In the genomic region with DNA sequence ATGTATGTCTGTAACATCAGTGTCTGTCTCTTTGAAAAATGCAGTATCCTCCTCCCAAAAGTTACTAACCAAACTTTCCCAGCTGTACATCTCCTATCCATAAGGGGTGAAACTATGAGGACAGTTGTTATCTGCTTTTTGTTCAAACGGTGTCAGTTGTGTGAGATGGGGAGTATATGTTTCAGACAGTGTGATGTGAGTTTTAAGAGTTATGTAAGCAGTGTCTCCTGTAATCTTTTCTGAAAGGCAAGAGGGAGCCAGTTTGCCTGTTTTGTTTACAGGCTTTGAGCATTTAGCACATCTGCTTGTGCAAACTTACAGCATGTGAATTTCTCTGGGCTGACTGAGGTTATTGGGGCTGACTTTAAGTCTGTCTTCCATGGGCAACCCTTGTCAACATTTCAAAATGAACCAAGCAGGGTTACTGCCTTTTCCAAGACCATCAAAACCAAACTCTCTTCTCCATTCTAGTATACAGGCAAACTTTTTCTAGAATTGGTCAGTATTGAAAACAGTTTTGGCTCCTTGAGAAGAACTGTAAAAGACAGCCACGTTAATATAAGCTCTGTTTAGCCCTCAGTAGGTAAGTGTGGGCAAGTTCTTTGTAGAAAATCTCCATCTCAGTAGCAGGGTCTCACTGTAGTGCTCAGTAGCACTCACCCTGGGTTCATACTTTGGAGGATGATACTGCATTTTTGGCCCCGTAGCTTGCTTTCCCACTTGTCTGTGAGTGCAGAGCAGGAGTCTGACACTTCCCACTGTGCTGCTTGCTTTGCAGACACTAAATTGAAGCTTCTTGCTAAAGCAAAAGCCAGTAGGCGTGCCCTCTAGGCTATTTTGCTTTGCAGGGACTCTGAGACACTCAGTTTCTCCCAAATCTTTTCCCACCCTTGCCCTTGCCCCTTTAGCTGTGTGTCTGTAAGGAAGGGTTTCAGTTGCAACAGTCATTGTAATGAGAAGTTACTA, we compare ENCODE assay signal across 1 cellular context.
TF ChIP-seq lines count a peak whose summit lies in the region.

No MANE protein-coding gene starts in this region.

TF ChIP-seq in K562, 482 proteins besides CTCF, POLR2A, EP300 and RAD21 (continued from another document and continues in another):
- TF ChIP-seq, protein P1, sequence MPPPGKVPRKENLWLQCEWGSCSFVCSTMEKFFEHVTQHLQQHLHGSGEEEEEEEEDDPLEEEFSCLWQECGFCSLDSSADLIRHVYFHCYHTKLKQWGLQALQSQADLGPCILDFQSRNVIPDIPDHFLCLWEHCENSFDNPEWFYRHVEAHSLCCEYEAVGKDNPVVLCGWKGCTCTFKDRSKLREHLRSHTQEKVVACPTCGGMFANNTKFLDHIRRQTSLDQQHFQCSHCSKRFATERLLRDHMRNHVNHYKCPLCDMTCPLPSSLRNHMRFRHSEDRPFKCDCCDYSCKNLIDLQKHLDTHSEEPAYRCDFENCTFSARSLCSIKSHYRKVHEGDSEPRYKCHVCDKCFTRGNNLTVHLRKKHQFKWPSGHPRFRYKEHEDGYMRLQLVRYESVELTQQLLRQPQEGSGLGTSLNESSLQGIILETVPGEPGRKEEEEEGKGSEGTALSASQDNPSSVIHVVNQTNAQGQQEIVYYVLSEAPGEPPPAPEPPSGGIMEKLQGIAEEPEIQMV (tag; conservative IDR thresholded peaks at IDR 0.05; ENCODE audit: low read depth): 0 out of 2 replicates have a peak, but pooled peaks have one; percentile 23
- TF ChIP-seq HDGF (IDR thresholded peaks at IDR 0.05) (peak; percentile 89; the same call in 1 of the 2 replicates), ZNF830 (CRISPR knock-in tag; IDR thresholded peaks at IDR 0.05) (0 out of 2 replicates have a peak, but pooled peaks have one; percentile 11), HDAC1 (IDR thresholded peaks at IDR 0.05) (0 out of 4 replicates have a peak, but pooled peaks of 1 of the 2 experiments have one; percentile 29), MAFF (IDR thresholded peaks at IDR 0.05; ENCODE audit: low read length) (peak; percentile 63; the same call in 1 of the 2 replicates), CXXC5 (CRISPR knock-in tag; IDR thresholded peaks at IDR 0.05) (no peak; the same call in 1 of the 2 replicates), GTF2E2 (tag; IDR thresholded peaks at IDR 0.05) (0 out of 2 replicates have a peak, but pooled peaks have one; percentile 72), YY1 (IDR thresholded peaks at IDR 0.05; ENCODE audit: borderline replicate concordance in 1 of 3, control insufficient read depth in 1 of 3, extremely low read depth in 1 of 3, insufficient read depth in 3 of 3, insufficient read length in 1 of 3, insufficient replicate concordance in 2 of 3, low read depth in 1 of 3, low read length in 2 of 3) (peak in 1 of 3 experiments; percentile 4), L3MBTL2 (IDR thresholded peaks at IDR 0.05) (0 out of 2 replicates have a peak, but pooled peaks have one; percentile 32), SMAD4 (CRISPR knock-in tag; conservative IDR thresholded peaks at IDR 0.05) (0 out of 2 replicates have a peak, but pooled peaks have one; percentile 27), ZNF121 (CRISPR knock-in tag; conservative IDR thresholded peaks at IDR 0.05) (peak; percentile 27; the same call in 1 of the 2 replicates), SMARCA4 (IDR thresholded peaks at IDR 0.05) (peak; percentile 37), ZSCAN32 (CRISPR knock-in tag; IDR thresholded peaks at IDR 0.05) (0 out of 2 replicates have a peak, but pooled peaks have one; percentile 28), ARID1B (IDR thresholded peaks at IDR 0.05) (peak; percentile 19; the same call in 1 of the 2 replicates), BRF1 (IDR thresholded peaks at IDR 0.05; ENCODE audit: borderline replicate concordance, extremely low read depth, insufficient read length) (no peak), KAT7 (CRISPR knock-in tag; IDR thresholded peaks at IDR 0.05; ENCODE audit: borderline replicate concordance) (peak; percentile 41; the same call in 1 of the 2 replicates), SMARCB1 (IDR thresholded peaks at IDR 0.05; ENCODE audit: insufficient read length, low read depth) (peak; percentile 73), ZNF695 (CRISPR knock-in tag; IDR thresholded peaks at IDR 0.05) (no peak), SRF (CRISPR knock-in tag; IDR thresholded peaks at IDR 0.05) (no peak), MTA3 (IDR thresholded peaks at IDR 0.05; ENCODE audit: borderline replicate concordance) (peak; percentile 78; the same call in 1 of the 2 replicates), ZNF134 (CRISPR knock-in tag; conservative IDR thresholded peaks at IDR 0.05) (no peak), TEAD4 (IDR thresholded peaks at IDR 0.05; ENCODE audit: low read length) (peak; percentile 10; the same call in 1 of the 2 replicates), TEAD4 (CRISPR knock-in tag; IDR thresholded peaks at IDR 0.05; ENCODE audit: borderline replicate concordance) (no peak), CHD1 (IDR thresholded peaks at IDR 0.05; ENCODE audit: low read length) (peak; percentile 52), GATAD2A (IDR thresholded peaks at IDR 0.05) (no peak), ARID2 (IDR thresholded peaks at IDR 0.05) (peak; percentile 61; the same call in 1 of the 2 replicates), SMARCA5 (IDR thresholded peaks at IDR 0.05) (peak; percentile 39; the same call in 1 of the 2 replicates), C11orf30 (IDR thresholded peaks at IDR 0.05; ENCODE audit: low read depth) (peak; percentile 91), ZNF644 (tag; IDR thresholded peaks at IDR 0.05; ENCODE audit: low read depth) (peak; percentile 45; the same call in 1 of the 2 replicates), BDP1 (IDR thresholded peaks at IDR 0.05; ENCODE audit: insufficient read depth, insufficient read length) (no peak), ZNF785 (CRISPR knock-in tag; IDR thresholded peaks at IDR 0.05) (no peak), NFE2 (IDR thresholded peaks at IDR 0.05; ENCODE audit: low read depth) (peak; percentile 96), ZNF41 (CRISPR knock-in tag; conservative IDR thresholded peaks at IDR 0.05) (no peak), ZNF316 (IDR thresholded peaks at IDR 0.05) (peak; percentile 88), TBP (optimal IDR thresholded peaks at IDR 0.05; ENCODE audit: low read depth, low read length) (peak; percentile 13), BACH1 (tag; IDR thresholded peaks at IDR 0.05) (no peak), RBM34 (IDR thresholded peaks at IDR 0.05; ENCODE audit: borderline replicate concordance, insufficient read depth, low read length) (no peak), NRF1 (conservative IDR thresholded peaks at IDR 0.05 in 1 of 2, IDR thresholded peaks at IDR 0.05 in 1 of 2) (0 out of 4 replicates have a peak, but pooled peaks of 1 of the 2 experiments have one; percentile 23)
- TF ChIP-seq, protein P2, sequence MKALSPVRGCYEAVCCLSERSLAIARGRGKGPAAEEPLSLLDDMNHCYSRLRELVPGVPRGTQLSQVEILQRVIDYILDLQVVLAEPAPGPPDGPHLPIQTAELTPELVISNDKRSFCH (CRISPR knock-in tag; IDR thresholded peaks at IDR 0.05): no peak
- TF ChIP-seq, protein P2 (tag; IDR thresholded peaks at IDR 0.05): peak; percentile 73; the same call in 1 of the 2 replicates
- TF ChIP-seq, protein P3, sequence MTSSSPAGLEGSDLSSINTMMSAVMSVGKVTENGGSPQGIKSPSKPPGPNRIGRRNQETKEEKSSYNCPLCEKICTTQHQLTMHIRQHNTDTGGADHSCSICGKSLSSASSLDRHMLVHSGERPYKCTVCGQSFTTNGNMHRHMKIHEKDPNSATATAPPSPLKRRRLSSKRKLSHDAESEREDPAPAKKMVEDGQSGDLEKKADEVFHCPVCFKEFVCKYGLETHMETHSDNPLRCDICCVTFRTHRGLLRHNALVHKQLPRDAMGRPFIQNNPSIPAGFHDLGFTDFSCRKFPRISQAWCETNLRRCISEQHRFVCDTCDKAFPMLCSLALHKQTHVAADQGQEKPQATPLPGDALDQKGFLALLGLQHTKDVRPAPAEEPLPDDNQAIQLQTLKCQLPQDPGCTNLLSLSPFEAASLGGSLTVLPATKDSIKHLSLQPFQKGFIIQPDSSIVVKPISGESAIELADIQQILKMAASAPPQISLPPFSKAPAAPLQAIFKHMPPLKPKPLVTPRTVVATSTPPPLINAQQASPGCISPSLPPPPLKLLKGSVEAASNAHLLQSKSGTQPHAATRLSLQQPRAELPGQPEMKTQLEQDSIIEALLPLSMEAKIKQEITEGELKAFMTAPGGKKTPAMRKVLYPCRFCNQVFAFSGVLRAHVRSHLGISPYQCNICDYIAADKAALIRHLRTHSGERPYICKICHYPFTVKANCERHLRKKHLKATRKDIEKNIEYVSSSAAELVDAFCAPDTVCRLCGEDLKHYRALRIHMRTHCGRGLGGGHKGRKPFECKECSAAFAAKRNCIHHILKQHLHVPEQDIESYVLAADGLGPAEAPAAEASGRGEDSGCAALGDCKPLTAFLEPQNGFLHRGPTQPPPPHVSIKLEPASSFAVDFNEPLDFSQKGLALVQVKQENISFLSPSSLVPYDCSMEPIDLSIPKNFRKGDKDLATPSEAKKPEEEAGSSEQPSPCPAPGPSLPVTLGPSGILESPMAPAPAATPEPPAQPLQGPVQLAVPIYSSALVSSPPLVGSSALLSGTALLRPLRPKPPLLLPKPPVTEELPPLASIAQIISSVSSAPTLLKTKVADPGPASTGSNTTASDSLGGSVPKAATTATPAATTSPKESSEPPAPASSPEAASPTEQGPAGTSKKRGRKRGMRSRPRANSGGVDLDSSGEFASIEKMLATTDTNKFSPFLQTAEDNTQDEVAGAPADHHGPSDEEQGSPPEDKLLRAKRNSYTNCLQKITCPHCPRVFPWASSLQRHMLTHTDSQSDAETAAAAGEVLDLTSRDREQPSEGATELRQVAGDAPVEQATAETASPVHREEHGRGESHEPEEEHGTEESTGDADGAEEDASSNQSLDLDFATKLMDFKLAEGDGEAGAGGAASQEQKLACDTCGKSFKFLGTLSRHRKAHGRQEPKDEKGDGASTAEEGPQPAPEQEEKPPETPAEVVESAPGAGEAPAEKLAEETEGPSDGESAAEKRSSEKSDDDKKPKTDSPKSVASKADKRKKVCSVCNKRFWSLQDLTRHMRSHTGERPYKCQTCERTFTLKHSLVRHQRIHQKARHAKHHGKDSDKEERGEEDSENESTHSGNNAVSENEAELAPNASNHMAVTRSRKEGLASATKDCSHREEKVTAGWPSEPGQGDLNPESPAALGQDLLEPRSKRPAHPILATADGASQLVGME (CRISPR knock-in tag; IDR thresholded peaks at IDR 0.05): 0 out of 2 replicates have a peak, but pooled peaks have one; percentile 20
- TF ChIP-seq, protein P4, sequence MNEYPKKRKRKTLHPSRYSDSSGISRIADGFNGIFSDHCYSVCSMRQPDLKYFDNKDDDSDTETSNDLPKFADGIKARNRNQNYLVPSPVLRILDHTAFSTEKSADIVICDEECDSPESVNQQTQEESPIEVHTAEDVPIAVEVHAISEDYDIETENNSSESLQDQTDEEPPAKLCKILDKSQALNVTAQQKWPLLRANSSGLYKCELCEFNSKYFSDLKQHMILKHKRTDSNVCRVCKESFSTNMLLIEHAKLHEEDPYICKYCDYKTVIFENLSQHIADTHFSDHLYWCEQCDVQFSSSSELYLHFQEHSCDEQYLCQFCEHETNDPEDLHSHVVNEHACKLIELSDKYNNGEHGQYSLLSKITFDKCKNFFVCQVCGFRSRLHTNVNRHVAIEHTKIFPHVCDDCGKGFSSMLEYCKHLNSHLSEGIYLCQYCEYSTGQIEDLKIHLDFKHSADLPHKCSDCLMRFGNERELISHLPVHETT (CRISPR knock-in tag; conservative IDR thresholded peaks at IDR 0.05 in 1 of 2, IDR thresholded peaks at IDR 0.05 in 1 of 2): peak in 1 of 2 experiments; percentile 50; a peak in 1 of 4 replicates
- TF ChIP-seq, protein P5, sequence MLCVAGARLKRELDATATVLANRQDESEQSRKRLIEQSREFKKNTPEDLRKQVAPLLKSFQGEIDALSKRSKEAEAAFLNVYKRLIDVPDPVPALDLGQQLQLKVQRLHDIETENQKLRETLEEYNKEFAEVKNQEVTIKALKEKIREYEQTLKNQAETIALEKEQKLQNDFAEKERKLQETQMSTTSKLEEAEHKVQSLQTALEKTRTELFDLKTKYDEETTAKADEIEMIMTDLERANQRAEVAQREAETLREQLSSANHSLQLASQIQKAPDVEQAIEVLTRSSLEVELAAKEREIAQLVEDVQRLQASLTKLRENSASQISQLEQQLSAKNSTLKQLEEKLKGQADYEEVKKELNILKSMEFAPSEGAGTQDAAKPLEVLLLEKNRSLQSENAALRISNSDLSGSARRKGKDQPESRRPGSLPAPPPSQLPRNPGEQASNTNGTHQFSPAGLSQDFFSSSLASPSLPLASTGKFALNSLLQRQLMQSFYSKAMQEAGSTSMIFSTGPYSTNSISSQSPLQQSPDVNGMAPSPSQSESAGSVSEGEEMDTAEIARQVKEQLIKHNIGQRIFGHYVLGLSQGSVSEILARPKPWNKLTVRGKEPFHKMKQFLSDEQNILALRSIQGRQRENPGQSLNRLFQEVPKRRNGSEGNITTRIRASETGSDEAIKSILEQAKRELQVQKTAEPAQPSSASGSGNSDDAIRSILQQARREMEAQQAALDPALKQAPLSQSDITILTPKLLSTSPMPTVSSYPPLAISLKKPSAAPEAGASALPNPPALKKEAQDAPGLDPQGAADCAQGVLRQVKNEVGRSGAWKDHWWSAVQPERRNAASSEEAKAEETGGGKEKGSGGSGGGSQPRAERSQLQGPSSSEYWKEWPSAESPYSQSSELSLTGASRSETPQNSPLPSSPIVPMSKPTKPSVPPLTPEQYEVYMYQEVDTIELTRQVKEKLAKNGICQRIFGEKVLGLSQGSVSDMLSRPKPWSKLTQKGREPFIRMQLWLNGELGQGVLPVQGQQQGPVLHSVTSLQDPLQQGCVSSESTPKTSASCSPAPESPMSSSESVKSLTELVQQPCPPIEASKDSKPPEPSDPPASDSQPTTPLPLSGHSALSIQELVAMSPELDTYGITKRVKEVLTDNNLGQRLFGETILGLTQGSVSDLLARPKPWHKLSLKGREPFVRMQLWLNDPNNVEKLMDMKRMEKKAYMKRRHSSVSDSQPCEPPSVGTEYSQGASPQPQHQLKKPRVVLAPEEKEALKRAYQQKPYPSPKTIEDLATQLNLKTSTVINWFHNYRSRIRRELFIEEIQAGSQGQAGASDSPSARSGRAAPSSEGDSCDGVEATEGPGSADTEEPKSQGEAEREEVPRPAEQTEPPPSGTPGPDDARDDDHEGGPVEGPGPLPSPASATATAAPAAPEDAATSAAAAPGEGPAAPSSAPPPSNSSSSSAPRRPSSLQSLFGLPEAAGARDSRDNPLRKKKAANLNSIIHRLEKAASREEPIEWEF (CRISPR knock-in tag; IDR thresholded peaks at IDR 0.05): no peak
- TF ChIP-seq, protein P6, sequence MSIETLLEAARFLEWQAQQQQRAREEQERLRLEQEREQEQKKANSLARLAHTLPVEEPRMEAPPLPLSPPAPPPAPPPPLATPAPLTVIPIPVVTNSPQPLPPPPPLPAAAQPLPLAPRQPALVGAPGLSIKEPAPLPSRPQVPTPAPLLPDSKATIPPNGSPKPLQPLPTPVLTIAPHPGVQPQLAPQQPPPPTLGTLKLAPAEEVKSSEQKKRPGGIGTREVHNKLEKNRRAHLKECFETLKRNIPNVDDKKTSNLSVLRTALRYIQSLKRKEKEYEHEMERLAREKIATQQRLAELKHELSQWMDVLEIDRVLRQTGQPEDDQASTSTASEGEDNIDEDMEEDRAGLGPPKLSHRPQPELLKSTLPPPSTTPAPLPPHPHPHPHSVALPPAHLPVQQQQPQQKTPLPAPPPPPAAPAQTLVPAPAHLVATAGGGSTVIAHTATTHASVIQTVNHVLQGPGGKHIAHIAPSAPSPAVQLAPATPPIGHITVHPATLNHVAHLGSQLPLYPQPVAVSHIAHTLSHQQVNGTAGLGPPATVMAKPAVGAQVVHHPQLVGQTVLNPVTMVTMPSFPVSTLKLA (conservative IDR thresholded peaks at IDR 0.05): peak in 1 of 2 experiments; percentile 11; a peak in 1 of 4 replicates
